ENCODE assay signal across 24 cellular contexts in the genomic region with DNA sequence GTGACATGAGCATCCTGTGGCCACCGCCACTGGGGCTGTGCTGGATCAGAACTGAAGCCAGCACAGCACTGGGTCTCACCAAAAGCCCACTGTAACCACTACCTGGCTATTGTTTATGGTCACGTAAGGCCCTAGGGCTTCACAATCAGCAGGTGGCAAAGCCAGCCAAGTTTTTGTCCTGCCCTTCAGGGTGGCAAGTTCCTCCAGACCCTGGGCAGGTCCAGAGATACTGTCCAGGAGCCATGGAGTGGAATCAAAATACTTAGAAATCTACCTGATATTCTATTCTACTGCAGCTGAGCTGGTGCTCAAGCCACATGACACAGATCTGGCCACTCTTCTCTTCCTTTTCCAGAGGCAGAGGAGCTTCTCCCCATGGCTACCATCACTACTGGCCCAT.
DNase-seq lines count a peak whose midpoint lies in the region; ATAC-seq, FAIRE-seq and TF ChIP-seq lines count a peak whose summit lies in the region.
"Had no signal": no experiment of that assay in that cellular context is flagged by ENCODE, and none has a peak within 500 bp of the region (broad histone marks: within the 10 kb centered on the region; RNA-seq: fewer than 3 reads in every experiment).

No MANE protein-coding gene starts in this region.

- no peak overlapping the region for H3K4me3 ChIP-seq in H1 (ENCODE audit: extremely low read depth in 1 of 4, insufficient read depth in 2 of 4, low read depth in 3 of 4, low read length in 4 of 4)
- no peak overlapping the region for H3K4me3 ChIP-seq in heart left ventricle
- no peak overlapping the region for H3K4me3 ChIP-seq in right cardiac atrium (ENCODE audit: low read length)
- H3K4me3 ChIP-seq: A549; BLaER1 treated with 17β-estradiol and CSF1 and Interleukin-3, amounts not matched to agents 10 nM and 100 nM; SJCRH30 had no signal

- no peak overlapping the region for H2BK15ac ChIP-seq in H1 (ENCODE audit: low read length)

- H2BK5ac ChIP-seq in H1 (ENCODE audit: low read depth, low read length): no peak overlapping the region

- TF ChIP-seq POLR2A in H1 (IDR thresholded peaks at IDR 0.05; ENCODE audit: control extremely low read depth in 1 of 2, low read depth in 2 of 2, low read length in 2 of 2) (no peak), heart left ventricle (IDR thresholded peaks at IDR 0.05) (no peak)

- POLR2A ChIA-PET in H1 (lab: Charles Lee; ENCODE audit: partially characterized antibody): interaction anchor here (0.5 kb wide), 1 partner anchor 723 kb away, joined by 3 read pairs; no protein-coding TSS in a partner anchor

- H3K4me1 ChIP-seq in H1 (replicated peaks in 1 of 4; ENCODE audit: control insufficient read depth in 3 of 4, insufficient read depth in 4 of 4, low read length in 3 of 4): peaks cover 2 to 9% (median 6%) of the 10 kb centered on the region in 4 experiments; a peak in 6 of 7 replicates
- peaks cover 0 to 15% (median 0%) of the 10 kb centered on the region in 12 donors for H3K4me1 ChIP-seq in heart left ventricle
- H3K4me1 ChIP-seq in right cardiac atrium (ENCODE audit: control insufficient read depth, insufficient read depth, low read length): no peaks in the 10 kb centered on the region
- H3K4me1 ChIP-seq: A549; BLaER1 treated with 17β-estradiol and CSF1 and Interleukin-3, amounts not matched to agents 10 nM and 100 nM; SJCRH30 had no signal

- H2BK120ac ChIP-seq in H1 (replicated peaks; ENCODE audit: low read depth, low read length): no peak overlapping the region

- no peak overlapping the region for H4K5ac ChIP-seq in H1 (ENCODE audit: insufficient read length, low read depth, low read length)

- H3K36me3 Mint-ChIP-seq in activated T-helper 2 cell treated with anti-CD3 and anti-CD28 coated beads, Interferon-gamma antibody, Interleukin-2, Interleukin-4, amounts not matched to agents 10 μg/mL and 5 μg/mL and 100 μg/mL, durations not matched to agents 14 hours and 24 hours and 36 hours (ENCODE audit: low read depth): no peaks in the 10 kb centered on the region

- H3K79me2 ChIP-seq in H1 (ENCODE audit: control insufficient read depth in 1 of 2, insufficient read depth in 2 of 2, low read length in 2 of 2): no peaks in the 10 kb centered on the region

- H2AK5ac ChIP-seq in H1 (ENCODE audit: low read depth, low read length): no peak overlapping the region

- H4K91ac ChIP-seq in H1 (replicated peaks; ENCODE audit: insufficient read length, low read length): no peak overlapping the region

- H3K4ac ChIP-seq in H1 (replicated peaks; ENCODE audit: insufficient read length, low read depth, low read length): no peak overlapping the region

- TF ChIP-seq RAD21 in H1 (IDR thresholded peaks at IDR 0.05 in 1 of 2, conservative IDR thresholded peaks at IDR 0.05 in 1 of 2; ENCODE audit: low read depth in 2 of 2, low read length in 2 of 2): no peak

- H3K79me1 ChIP-seq in H1 (ENCODE audit: low read depth, low read length): no peaks in the 10 kb centered on the region

- no peak overlapping the region for H3K23ac ChIP-seq in H1 (ENCODE audit: insufficient read length)

- no peaks in the 10 kb centered on the region for H3K4me1 Mint-ChIP-seq in activated T-helper 2 cell treated with anti-CD3 and anti-CD28 coated beads, Interferon-gamma antibody, Interleukin-2, Interleukin-4, amounts not matched to agents 10 μg/mL and 5 μg/mL and 100 μg/mL, durations not matched to agents 14 hours and 24 hours and 36 hours (ENCODE audit: low read depth)

- H4K20me1 ChIP-seq in H1 (replicated peaks in 1 of 2; ENCODE audit: control insufficient read depth in 1 of 2, insufficient read depth in 2 of 2, low read length in 2 of 2): no peaks in the 10 kb centered on the region
- H4K20me1 ChIP-seq: BLaER1 treated with 17β-estradiol and CSF1 and Interleukin-3, amounts not matched to agents 10 nM and 100 nM had no signal

- H3K4me3 Mint-ChIP-seq in activated T-helper 2 cell treated with anti-CD3 and anti-CD28 coated beads, Interferon-gamma antibody, Interleukin-2, Interleukin-4, amounts not matched to agents 10 μg/mL and 5 μg/mL and 100 μg/mL, durations not matched to agents 14 hours and 24 hours and 36 hours (ENCODE audit: low read depth): no peak overlapping the region
- H3K4me3 Mint-ChIP-seq: CD4-positive, alpha-beta T cell had no signal

- peaks cover 10% of the 10 kb centered on the region for H3K9me3 Mint-ChIP-seq in activated T-helper 2 cell treated with anti-CD3 and anti-CD28 coated beads, Interferon-gamma antibody, Interleukin-2, Interleukin-4, amounts not matched to agents 10 μg/mL and 5 μg/mL and 100 μg/mL, durations not matched to agents 14 hours and 24 hours and 36 hours

- H3K36me3 ChIP-seq in H1 (ENCODE audit: control insufficient read depth in 2 of 4, insufficient read depth in 4 of 4, low read length in 3 of 4) (no peaks in the 10 kb centered on the region), heart left ventricle (no peaks in the 10 kb centered on the region)
- H3K36me3 ChIP-seq: BLaER1 treated with 17β-estradiol and CSF1 and Interleukin-3, amounts not matched to agents 10 nM and 100 nM; SJCRH30 had no signal

- H2BK20ac ChIP-seq in H1 (ENCODE audit: low read length): no peak overlapping the region

- FAIRE-seq in H1 (lab: Jason Lieb, UNC): no peak
- FAIRE-seq: A549, HepG2, RCC 7860 had no signal

- no peak overlapping the region for H3K56ac ChIP-seq in H1 (replicated peaks; ENCODE audit: insufficient read length, low read depth, low read length)

- H3K23me2 ChIP-seq in H1 (ENCODE audit: low read depth, low read length): 0 out of 2 replicates have a peak, but pooled peaks cover 3% of the 10 kb centered on the region

- no peak overlapping the region for H3K4me2 ChIP-seq in H1 (ENCODE audit: insufficient read depth in 1 of 2, low read depth in 2 of 2, low read length in 2 of 2)
- H3K4me2 ChIP-seq: A549; BLaER1 treated with 17β-estradiol and CSF1 and Interleukin-3, amounts not matched to agents 10 nM and 100 nM had no signal

- ATAC-seq in heart left ventricle (peak; percentile 28 to 55 (median 36)), right cardiac atrium (peak in 1 of 2 donors; percentile 23), GM21576 (IDR thresholded peaks at IDR 0.05; ENCODE audit: unreplicated experiment) (no peak)
- ATAC-seq: A549, HepG2, SK-N-SH treated with all-trans-retinoic acid at 6 μM for 48 hours had no signal

- no peak overlapping the region for H3K27ac Mint-ChIP-seq in activated T-helper 2 cell treated with anti-CD3 and anti-CD28 coated beads, Interferon-gamma antibody, Interleukin-2, Interleukin-4, amounts not matched to agents 10 μg/mL and 5 μg/mL and 100 μg/mL, durations not matched to agents 14 hours and 24 hours and 36 hours
- H3K27ac Mint-ChIP-seq: CD4-positive, alpha-beta T cell had no signal

- H3K14ac ChIP-seq in H1 (ENCODE audit: insufficient read length): no peak overlapping the region

- no peak for DNase-seq in H1 (ENCODE audit: low read depth in 1 of 2, low spot score in 2 of 2)
- DNase-seq in heart left ventricle: peak in 2 of 5 donors; percentile 9 to 18
- no peak for DNase-seq in right cardiac atrium
- DNase-seq in GF-D8 (lab: John Stamatoyannopoulos, UW): no peak
- DNase-seq in amygdala (lab: John Stamatoyannopoulos, UW): no peak
- DNase-seq in activated T-helper 2 cell treated with anti-CD3 and anti-CD28 coated beads, Interferon-gamma antibody, Interleukin-2, Interleukin-4, amounts not matched to agents 10 μg/mL and 5 μg/mL and 100 μg/mL, durations not matched to agents 14 hours and 24 hours and 36 hours (ENCODE audit: low spot score): no peak
- DNase-seq: AML-193; CD4-positive, alpha-beta T cell; DMS53; Karpas-422; NCI-H1417 treated with DMSO at 0.1 percent for 48 hours; NCI-H187; NCI-H2081 treated with DMSO at 0.1 percent for 48 hours; NCI-H2171; NCI-H226; NCI-H510A treated with DMSO at 0.1 percent for 48 hours; NCI-H748 treated with DMSO at 0.1 percent for 48 hours; SJCRH30 had no signal

- no peak for TF ChIP-seq EP300 in H1 (IDR thresholded peaks at IDR 0.05; ENCODE audit: borderline replicate concordance in 1 of 2, low read depth in 2 of 2, low read length in 2 of 2)

- peak overlapping the region; percentile 60; the same call in 1 of the 2 replicates for H2BK12ac ChIP-seq in H1 (ENCODE audit: low read depth, low read length)

- H3K27me3 Mint-ChIP-seq in activated T-helper 2 cell treated with anti-CD3 and anti-CD28 coated beads, Interferon-gamma antibody, Interleukin-2, Interleukin-4, amounts not matched to agents 10 μg/mL and 5 μg/mL and 100 μg/mL, durations not matched to agents 14 hours and 24 hours and 36 hours (ENCODE audit: low read depth): no peaks in the 10 kb centered on the region
- H3K27me3 Mint-ChIP-seq: CD4-positive, alpha-beta T cell had no signal

- H3K27ac ChIP-seq in H1 (ENCODE audit: low read depth, low read length) (no peak overlapping the region; the same call in 1 of the 2 replicates), heart left ventricle (peak overlapping the region in 10 of 12 donors; percentile 25 to 84 (median 70)), right cardiac atrium (ENCODE audit: low read length) (peak overlapping the region; percentile 62)
- H3K27ac ChIP-seq: A549; BLaER1 treated with 17β-estradiol and CSF1 and Interleukin-3, amounts not matched to agents 10 nM and 100 nM; SJCRH30 had no signal

- H3K18ac ChIP-seq in H1 (ENCODE audit: extremely low read depth, low read length): no peak overlapping the region

- WGBS in H1 (ENCODE audit: extremely low coverage in 1 of 2, insufficient coverage in 1 of 2, insufficient read length in 1 of 2, insufficient replicate concordance in 2 of 2, low coverage in 1 of 2, low lambda C conversion rate in 2 of 2, missing lambda C conversion rate in 1 of 2), 2 experiments: 90% methylated on average over 2 of the region's 2 CpGs; no CpG with 5 or more reads in 1 of the 2 experiments
- WGBS in heart left ventricle, 4 donors: 50 to 64% (median 58%) methylated on average over 2 of the region's 2 CpGs
- WGBS in right cardiac atrium: 74% methylated on average over 2 of the region's 2 CpGs

- intact Hi-C loops in heart left ventricle (cut with DNase I): no loop called here
- intact Hi-C loops in right cardiac atrium (cut with DNase I): no loop called here
- intact Hi-C loops in activated T-helper 2 cell treated with anti-CD3 and anti-CD28 coated beads, Interferon-gamma antibody, Interleukin-2, Interleukin-4, amounts not matched to agents 10 μg/mL and 5 μg/mL and 100 μg/mL, durations not matched to agents 14 hours and 24 hours and 36 hours (cut with micrococcal nuclease): no loop called here

- H3K9me3 ChIP-seq in H1 (ENCODE audit: insufficient read depth in 2 of 2, low read depth in 1 of 2, low read length in 1 of 2): no peaks in the 10 kb centered on the region
- H3K9me3 ChIP-seq in heart left ventricle: peaks cover 0 to 16% (median 0%) of the 10 kb centered on the region in 12 donors
- no peaks in the 10 kb centered on the region for H3K9me3 ChIP-seq in right cardiac atrium (ENCODE audit: control insufficient read depth, low read length)
- H3K9me3 ChIP-seq: A549, SJCRH30 had no signal

- H3K9ac ChIP-seq in H1 (replicated peaks in 1 of 4; ENCODE audit: extremely low read depth in 1 of 4, low read depth in 3 of 4, low read length in 3 of 4): no peak overlapping the region
- H3K9ac ChIP-seq: BLaER1 treated with 17β-estradiol and CSF1 and Interleukin-3, amounts not matched to agents 10 nM and 100 nM had no signal

- TF ChIP-seq CTCF in H1 (IDR thresholded peaks at IDR 0.05; ENCODE audit: control extremely low read depth in 1 of 3, insufficient read depth in 1 of 3, low read depth in 1 of 3, low read length in 3 of 3): no peak
- no peak for TF ChIP-seq CTCF in heart left ventricle (IDR thresholded peaks at IDR 0.05)

- no peak overlapping the region for H4K8ac ChIP-seq in H1 (ENCODE audit: extremely low read depth, insufficient read depth, low read length)

- CTCF ChIA-PET in H1 (lab: Charles Lee; ENCODE audit: partially characterized antibody): interaction anchor here (0.6 kb wide), 1 partner anchor 19 kb away, joined by 4 read pairs; no protein-coding TSS in a partner anchor

- peak overlapping the region; percentile 96; the same call in 1 of the 2 replicates for H2AFZ ChIP-seq in H1 (ENCODE audit: low read length)

- H3K27me3 ChIP-seq in H1 (replicated peaks in 1 of 4; ENCODE audit: control insufficient read depth in 3 of 4, extremely low read depth in 1 of 4, insufficient read depth in 3 of 4, low read length in 3 of 4) (no peaks in the 10 kb centered on the region), heart left ventricle (no peaks in the 10 kb centered on the region), right cardiac atrium (ENCODE audit: control insufficient read depth, insufficient read depth) (no peaks in the 10 kb centered on the region)
- H3K27me3 ChIP-seq: BLaER1 treated with 17β-estradiol and CSF1 and Interleukin-3, amounts not matched to agents 10 nM and 100 nM; SJCRH30 had no signal
